ENCODE assay signal across 20 cellular contexts in genomic region chr3:59367150-59367549, GRCh38.
DNase-seq lines count a peak whose midpoint lies in the region; ATAC-seq, FAIRE-seq and TF ChIP-seq lines count a peak whose summit lies in the region.
"Had no signal": no experiment of that assay in that cellular context is flagged by ENCODE, and none has a peak within 500 bp of the region (broad histone marks: within the 10 kb centered on the region; RNA-seq: fewer than 3 reads in every experiment).

No MANE protein-coding gene starts in this region.

- no peak overlapping the region for H2BK120ac ChIP-seq in IMR-90 (ENCODE audit: low read depth, low read length)

- ATAC-seq in IMR-90 (ENCODE audit: low read depth) (no peak), foreskin keratinocyte (peak; percentile 65), GM19467 (IDR thresholded peaks at IDR 0.05; ENCODE audit: unreplicated experiment) (no peak)
- ATAC-seq: left colon, mucosa of descending colon had no signal

- H3K4me1 ChIP-seq in BLaER1 (peaks cover 30% of the 10 kb centered on the region), IMR-90 (ENCODE audit: control insufficient read depth, insufficient read depth, low read length) (peaks cover 2% of the 10 kb centered on the region; the same call in 1 of the 2 replicates), foreskin keratinocyte (no peaks in the 10 kb centered on the region)
- H3K4me1 ChIP-seq: sigmoid colon, suprapubic skin had no signal

- H2AFZ ChIP-seq in IMR-90 (replicated peaks; ENCODE audit: low read length, poor library complexity), result no peak overlapping the region

- POLR2A ChIA-PET in IMR-90 (lab: Charles Lee; ENCODE audit: unreplicated experiment), result no interaction called here

- H3K9ac ChIP-seq in BLaER1 (no peak overlapping the region), IMR-90 (ENCODE audit: low read depth, low read length) (no peak overlapping the region)

- no peak overlapping the region for H2AK5ac ChIP-seq in IMR-90 (ENCODE audit: low read depth, low read length)

- no peaks in the 10 kb centered on the region for H3K9me1 ChIP-seq in IMR-90 (ENCODE audit: insufficient read depth, low read length)

- H2BK5ac ChIP-seq in IMR-90 (ENCODE audit: low read depth, low read length, poor library complexity, severe bottlenecking), result no peak overlapping the region

- no peak overlapping the region for H2BK15ac ChIP-seq in IMR-90 (ENCODE audit: low read depth, low read length)

- no peak overlapping the region for H3K14ac ChIP-seq in IMR-90 (replicated peaks; ENCODE audit: low read depth, low read length)

- dilution Hi-C loops in IMR-90 (cut with HindIII; ENCODE audit: low sequenced_read_pairs, unreplicated experiment), result no loop called here

- H4K5ac ChIP-seq in IMR-90 (ENCODE audit: low read depth, low read length), result no peak overlapping the region

- H3K4me3 ChIP-seq in BLaER1 (no peak overlapping the region), IMR-90 (ENCODE audit: insufficient read depth, low read depth, low read length) (no peak overlapping the region)
- H3K4me3 ChIP-seq: mucosa of descending colon, sigmoid colon, suprapubic skin had no signal

- H3K23ac ChIP-seq in IMR-90 (ENCODE audit: low read depth, low read length), result no peak overlapping the region

- H3K79me1 ChIP-seq in IMR-90 (ENCODE audit: low read depth in 1 of 2, low read length in 2 of 2), result no peaks in the 10 kb centered on the region

- WGBS in IMR-90 (ENCODE audit: extremely low coverage in 2 of 2, insufficient read length in 1 of 2), 2 experiments, result no CpG with 5 or more reads among the region's 3 CpGs

- no peak overlapping the region for H4K91ac ChIP-seq in IMR-90 (ENCODE audit: insufficient read depth, low read depth, low read length)

- peak; percentile 17 for DNase-seq in IMR-90
- DNase-seq in SW480 (ENCODE audit: low spot score), result peak; percentile 57
- DNase-seq in foreskin keratinocyte, result peak; percentile 13 to 42
- no peak for DNase-seq in NCI-H187 (lab: John Stamatoyannopoulos, UW)
- no peak for DNase-seq in HTR-8/SVneo (ENCODE audit: insufficient read length, low spot score)
- DNase-seq in NCI-H1694 (lab: John Stamatoyannopoulos, UW), result no peak
- DNase-seq: activated naive CD8-positive, alpha-beta T cell treated with anti-CD3 and anti-CD28 coated beads, Interleukin-2, amount 10 ng/mL, durations not matched to agents 7 days and 5 days; activated T-cell treated with anti-CD3 and anti-CD28 coated beads, Interleukin-2, amount 50 U/mL, for 24 hours; endodermal cell; left colon; mucosa of descending colon; NCI-H1436 treated with DMSO at 0.1 percent for 48 hours; NCI-H524; occipital lobe; sigmoid colon; stimulated activated CD4-positive, alpha-beta T cell treated with anti-CD3 and anti-CD28 coated beads, Interleukin-4, amount 100 ng/mL, for 1 hour had no signal

- no peak overlapping the region for H2AK9ac ChIP-seq in IMR-90 (replicated peaks; ENCODE audit: low read depth, low read length, poor library complexity)

- TF ChIP-seq CTCF in IMR-90 (conservative IDR thresholded peaks at IDR 0.05; ENCODE audit: low read depth, low read length) (no peak), foreskin keratinocyte (conservative IDR thresholded peaks at IDR 0.05) (no peak)

- no peak overlapping the region for H2BK20ac ChIP-seq in IMR-90 (ENCODE audit: low read depth, low read length)

- no peak overlapping the region for H3K4ac ChIP-seq in IMR-90 (ENCODE audit: low read depth, low read length)

- TF ChIP-seq RAD21 in IMR-90 (IDR thresholded peaks at IDR 0.05; ENCODE audit: low read length), result no peak

- in situ Hi-C loops in IMR-90 (cut with MboI; ENCODE audit: low sequenced_read_pairs), result no loop called here

- intact Hi-C loops in IMR-90 (cut with micrococcal nuclease), result no loop called here

- H3K9me3 ChIP-seq in BLaER1 (no peaks in the 10 kb centered on the region), IMR-90 (ENCODE audit: control insufficient read depth, insufficient read depth, low read length) (peaks cover 3% of the 10 kb centered on the region; the same call in 1 of the 2 replicates)
- H3K9me3 ChIP-seq: mucosa of descending colon, suprapubic skin had no signal

- no peak overlapping the region for H3K18ac ChIP-seq in IMR-90 (ENCODE audit: low read depth, low read length)

- H3K56ac ChIP-seq in IMR-90 (ENCODE audit: extremely low read depth, insufficient read depth, low read length), result no peak overlapping the region

- no TSS peak for BruUV-seq in IMR-90 (replicated peaks; lab: Mats Ljungman, UMichigan)

- H3K4me2 ChIP-seq in BLaER1 (0 out of 2 replicates have a peak overlapping the region, but pooled peaks have one; percentile 4), IMR-90 (ENCODE audit: low read depth, low read length) (no peak overlapping the region)

- no peak for FAIRE-seq in HTR-8/SVneo (lab: Jason Lieb, UNC)
- FAIRE-seq: TTC549 had no signal

- CTCF ChIA-PET in IMR-90 (lab: Yijun Ruan, JAX), result no interaction called here

- H4K20me1 ChIP-seq in BLaER1, result no peaks in the 10 kb centered on the region
- H4K20me1 ChIP-seq in IMR-90 (ENCODE audit: insufficient read depth, low read length), result no peaks in the 10 kb centered on the region

- H3K27ac ChIP-seq in BLaER1 (no peak overlapping the region), IMR-90 (ENCODE audit: insufficient read depth, low read length) (no peak overlapping the region), foreskin keratinocyte (no peak overlapping the region)
- H3K27ac ChIP-seq: sigmoid colon, suprapubic skin had no signal

- H3K27me3 ChIP-seq in BLaER1, result no peaks in the 10 kb centered on the region
- no peaks in the 10 kb centered on the region; the same call in 1 of the 2 replicates for H3K27me3 ChIP-seq in IMR-90 (ENCODE audit: control insufficient read depth, insufficient read depth, low read length)
- no peaks in the 10 kb centered on the region for H3K27me3 ChIP-seq in foreskin keratinocyte
- H3K27me3 ChIP-seq: sigmoid colon, suprapubic skin had no signal

- H4K8ac ChIP-seq in IMR-90 (ENCODE audit: low read depth in 2 of 2, low read length in 2 of 2), result no peak overlapping the region

- no peaks in the 10 kb centered on the region for H3K36me3 ChIP-seq in BLaER1
- H3K36me3 ChIP-seq in IMR-90 (ENCODE audit: control insufficient read depth, insufficient read depth, low read length), result no peaks in the 10 kb centered on the region
- H3K36me3 ChIP-seq: sigmoid colon, suprapubic skin had no signal

- no peak for TF ChIP-seq POLR2A in IMR-90 (IDR thresholded peaks at IDR 0.05; ENCODE audit: low read depth, low read length)

TF ChIP-seq in IMR-90, 13 proteins besides CTCF, POLR2A, EP300 and RAD21:
- no peak for TF ChIP-seq SMC3 (IDR thresholded peaks at IDR 0.05; ENCODE audit: low read depth, low read length)
- TF ChIP-seq ELK1 (IDR thresholded peaks at IDR 0.05; ENCODE audit: borderline replicate concordance, low read depth, low read length), result no peak
- no peak for TF ChIP-seq MAFK (IDR thresholded peaks at IDR 0.05; ENCODE audit: low read depth, low read length)
- no peak for TF ChIP-seq CHD1 (IDR thresholded peaks at IDR 0.05; ENCODE audit: low read depth, low read length)
- TF ChIP-seq FOS (IDR thresholded peaks at IDR 0.05; ENCODE audit: low read depth, low read length), result no peak

Comparison
In these comparisons a context has a peak if more than half of its experiments do, and no peak if none do; other contexts are left out.
1. DNase-seq: peak in IMR-90 (single experiment), SW480 (single experiment) and foreskin keratinocyte (2 of 2); none in NCI-H187 (0 of 2), HTR-8/SVneo (single experiment) and NCI-H1694 (single experiment).